Comparison of ENCODE assay signal across 30 cellular contexts in the genomic region with DNA sequence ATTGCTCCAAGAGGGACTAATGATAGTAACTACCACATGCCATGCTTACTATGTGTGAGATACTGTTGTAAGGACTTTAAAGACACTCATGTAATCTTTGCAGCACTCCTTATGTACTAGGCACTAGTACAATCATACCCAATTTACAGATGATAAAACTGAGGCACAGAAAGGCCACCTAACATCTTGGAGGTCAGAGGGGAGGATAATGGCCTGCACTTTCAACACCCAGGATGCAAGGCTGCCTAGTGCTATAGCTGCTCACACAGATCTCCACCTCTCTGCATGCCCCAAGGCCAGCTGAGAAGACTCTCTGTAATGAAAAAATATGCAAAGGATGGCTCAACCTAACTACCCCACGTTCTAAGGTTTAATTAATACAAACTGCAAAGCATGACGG.
"Had no signal": no experiment of that assay in that cellular context is flagged by ENCODE, and none has a peak within 500 bp of the region (broad histone marks: within the 10 kb centered on the region; RNA-seq: fewer than 3 reads in every experiment).

No MANE protein-coding gene starts in this region.

- DNase-seq: activated B cell treated with CpG ODN at 0.5 μM for 24 hours; activated CD4-positive, alpha-beta memory T cell treated with anti-CD3 and anti-CD28 coated beads for 36 hours; activated CD4-positive, alpha-beta T cell treated with anti-CD3 and anti-CD28 coated beads, Interleukin-2, amount 10 ng/mL, durations not matched to agents 24 days and 14 days; activated CD8-positive, alpha-beta memory T cell treated with anti-CD3 and anti-CD28 coated beads, Interleukin-2, amount 10 ng/mL, durations not matched to agents 7 days and 5 days; activated CD8-positive, alpha-beta memory T cell treated with anti-CD3 and anti-CD28 coated beads, Interleukin-2, amount 50 U/mL, for 4 hours; activated CD8-positive, alpha-beta T cell treated with anti-CD3 and anti-CD28 coated beads, Interleukin-2, amount 10 ng/mL, durations not matched to agents 7 days and 5 days; activated effector memory CD4-positive, alpha-beta T cell treated with anti-CD3 and anti-CD28 coated beads, Interleukin-2, amount 50 U/mL, for 16 hours; activated naive CD4-positive, alpha-beta T cell treated with anti-CD3 and anti-CD28 coated beads for 36 hours; activated T-cell treated with anti-CD3 and anti-CD28 coated beads, Interleukin-2, amount 50 U/mL, for 1 hour; activated T-cell treated with anti-CD3 and anti-CD28 coated beads, Interleukin-2, amount 50 U/mL, for 48 hours; amniotic stem cell; anterior cingulate cortex; brain microvascular endothelial cell; cortex of kidney; dermis blood vessel endothelial cell; effector CD8-positive, alpha-beta T cell; foreskin fibroblast; head of caudate nucleus; T-helper 1 cell; T-helper 17 cell; T1000; WERI-Rb-1 had no signal

- H3K36me3 ChIP-seq: brain microvascular endothelial cell, WERI-Rb-1 had no signal

- H3K27me3 ChIP-seq: brain microvascular endothelial cell had no signal

- ATAC-seq: activated CD4-positive, CD25-positive, alpha-beta regulatory T cell treated with anti-CD3 and anti-CD28 coated beads, Interleukin-2, amount 50 U/mL, for 24 hours; activated CD8-positive, alpha-beta memory T cell treated with anti-CD3 and anti-CD28 coated beads, Interleukin-2, amount 10 ng/mL, durations not matched to agents 7 days and 5 days; activated CD8-positive, alpha-beta T cell treated with anti-CD3 and anti-CD28 coated beads, Interleukin-2, amount 10 ng/mL, durations not matched to agents 7 days and 5 days; T-helper 17 cell had no signal

- FAIRE-seq: astrocyte, bronchial epithelial cell, colon, endometrium, endothelial cell of umbilical vein, frontal cortex had no signal

- H3K27ac ChIP-seq: brain microvascular endothelial cell, epithelial cell of prostate, WERI-Rb-1 had no signal
